17 cellular contexts compared by ENCODE assay signal in the genomic region with DNA sequence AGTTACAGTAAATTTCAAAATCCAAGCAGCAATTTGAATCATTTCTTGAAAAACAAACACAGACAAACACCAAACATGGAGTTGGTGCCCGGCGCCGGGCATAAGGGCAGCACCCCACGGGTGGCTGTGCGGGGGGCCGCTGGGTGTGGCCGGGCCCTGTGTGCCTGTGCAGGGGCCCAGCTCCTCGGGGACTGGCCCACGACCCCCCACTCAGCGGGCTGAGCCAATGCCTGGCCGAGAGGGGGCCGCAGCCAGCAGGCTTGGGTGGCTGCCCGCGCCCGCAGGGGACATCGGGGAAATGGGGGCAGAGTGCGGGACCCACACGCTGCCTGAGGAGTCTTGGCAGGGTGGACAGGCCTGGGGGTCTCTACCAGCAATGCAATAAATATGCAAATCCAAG.
"Had no signal": no experiment of that assay in that cellular context is flagged by ENCODE, and none has a peak within 500 bp of the region (broad histone marks: within the 10 kb centered on the region; RNA-seq: fewer than 3 reads in every experiment).

No MANE protein-coding gene starts in this region.

- DNase-seq: activated CD4-positive, alpha-beta memory T cell treated with anti-CD3 and anti-CD28 coated beads, Interleukin-2, amount 10 ng/mL, durations not matched to agents 7 days and 5 days; activated CD4-positive, alpha-beta T cell treated with anti-CD3 and anti-CD28 coated beads for 36 hours; activated effector memory CD4-positive, alpha-beta T cell treated with anti-CD3 and anti-CD28 coated beads, Interleukin-2, amount 50 U/mL, for 16 hours; activated T-cell treated with anti-CD3 and anti-CD28 coated beads, Interleukin-2, amount 50 U/mL, for 48 hours; body of pancreas; cortex of kidney; effector CD4-positive, alpha-beta T cell; heart right ventricle; lower lobe of right lung; midbrain had no signal

- H3K79me2 ChIP-seq: parathyroid adenoma had no signal

- ATAC-seq: activated CD4-positive, alpha-beta T cell treated with anti-CD3 and anti-CD28 coated beads for 36 hours; body of pancreas; lower lobe of right lung; stimulated activated effector memory CD8-positive, alpha-beta T cell treated with anti-CD3 and anti-CD28 coated beads, Interleukin-12 subunit alpha, Interleukin-12 subunit beta, amount 100 ng/mL, for 72 hours had no signal

- H3K9me3 ChIP-seq: body of pancreas, gastrocnemius medialis, heart right ventricle, lower lobe of right lung, thoracic aorta had no signal

- H3K27ac Mint-ChIP-seq: activated CD4-positive, alpha-beta memory T cell treated with anti-CD3 and anti-CD28 coated beads, Interleukin-2, amount 10 ng/mL, durations not matched to agents 7 days and 5 days; activated CD4-positive, alpha-beta T cell treated with anti-CD3 and anti-CD28 coated beads for 36 hours; activated naive CD8-positive, alpha-beta T cell; stimulated activated effector memory CD8-positive, alpha-beta T cell treated with anti-CD3 and anti-CD28 coated beads, Interleukin-12 subunit alpha, Interleukin-12 subunit beta, amount 100 ng/mL, for 72 hours had no signal

- H3K4me3 ChIP-seq: body of pancreas, gastrocnemius medialis, heart right ventricle, lower lobe of right lung, thoracic aorta had no signal

- H2AFZ ChIP-seq: parathyroid adenoma had no signal

- H3K27me3 Mint-ChIP-seq: activated CD4-positive, alpha-beta T cell treated with anti-CD3 and anti-CD28 coated beads for 36 hours; activated naive CD8-positive, alpha-beta T cell; central memory CD8-positive, alpha-beta T cell had no signal

- H3K9me3 Mint-ChIP-seq: activated CD4-positive, alpha-beta memory T cell treated with anti-CD3 and anti-CD28 coated beads, Interleukin-2, amount 10 ng/mL, durations not matched to agents 7 days and 5 days; central memory CD8-positive, alpha-beta T cell; stimulated activated effector memory CD8-positive, alpha-beta T cell treated with anti-CD3 and anti-CD28 coated beads, Interleukin-12 subunit alpha, Interleukin-12 subunit beta, amount 100 ng/mL, for 72 hours had no signal

- H3K4me1 Mint-ChIP-seq: activated CD4-positive, alpha-beta memory T cell treated with anti-CD3 and anti-CD28 coated beads, Interleukin-2, amount 10 ng/mL, durations not matched to agents 7 days and 5 days; activated CD4-positive, alpha-beta T cell treated with anti-CD3 and anti-CD28 coated beads for 36 hours; central memory CD8-positive, alpha-beta T cell; stimulated activated effector memory CD8-positive, alpha-beta T cell treated with anti-CD3 and anti-CD28 coated beads, Interleukin-12 subunit alpha, Interleukin-12 subunit beta, amount 100 ng/mL, for 72 hours had no signal

- H3K27ac ChIP-seq: body of pancreas, gastrocnemius medialis, heart right ventricle, lower lobe of right lung, parathyroid adenoma, thoracic aorta, VCaP had no signal

- H3K4me3 Mint-ChIP-seq: activated CD4-positive, alpha-beta memory T cell treated with anti-CD3 and anti-CD28 coated beads, Interleukin-2, amount 10 ng/mL, durations not matched to agents 7 days and 5 days; activated CD4-positive, alpha-beta T cell treated with anti-CD3 and anti-CD28 coated beads for 36 hours; activated naive CD8-positive, alpha-beta T cell; central memory CD8-positive, alpha-beta T cell; stimulated activated effector memory CD8-positive, alpha-beta T cell treated with anti-CD3 and anti-CD28 coated beads, Interleukin-12 subunit alpha, Interleukin-12 subunit beta, amount 100 ng/mL, for 72 hours had no signal

- H3K4me1 ChIP-seq: body of pancreas, gastrocnemius medialis, lower lobe of right lung, parathyroid adenoma had no signal

- H3K27me3 ChIP-seq: body of pancreas, gastrocnemius medialis, heart right ventricle had no signal
